In the genomic region with DNA sequence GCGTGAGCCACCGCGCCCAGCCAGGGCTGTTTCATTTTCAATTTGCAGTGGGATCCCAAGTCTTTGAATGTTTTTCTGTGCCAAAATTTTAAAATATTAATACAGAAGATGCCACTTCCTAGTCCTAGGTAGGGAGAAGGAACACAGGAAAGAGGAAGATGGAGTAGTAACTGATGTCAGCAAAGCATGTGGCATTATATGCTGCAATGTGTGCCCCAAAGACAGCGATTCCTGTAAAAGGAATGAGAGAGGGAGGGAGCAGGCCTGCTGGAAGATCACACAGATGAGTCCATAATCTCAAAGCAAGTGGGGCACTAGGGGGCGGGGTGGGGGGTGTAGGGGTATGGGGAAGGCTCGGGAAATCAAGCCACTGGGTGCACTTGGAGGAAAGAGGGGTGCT, we compare ENCODE assay signal across 19 cellular contexts. TPM values are rescaled to one million over a fixed set of nuclear protein-coding genes. Genes with fewer than 3 reads are reported as not detected.
"Had no signal": no experiment of that assay in that cellular context is flagged by ENCODE, and none has a peak within 500 bp of the region (broad histone marks: within the 10 kb centered on the region; RNA-seq: fewer than 3 reads in every experiment).

No MANE protein-coding gene starts in this region.

- H3K27me3 ChIP-seq: adrenal gland, testis had no signal

- DNase-seq: activated T-cell treated with anti-CD3 and anti-CD28 coated beads, Interleukin-2, amount 50 U/mL, for 24 hours; dorsolateral prefrontal cortex; effector memory CD8-positive, alpha-beta T cell; head of caudate nucleus; hypothalamus; left ventricle myocardium superior; midbrain; natural killer cell; retina; sigmoid colon; stimulated activated CD4-positive, alpha-beta T cell treated with anti-CD3 and anti-CD28 coated beads, Interleukin-2, amount 100 ng/mL, for 48 hours; stimulated activated CD8-positive, alpha-beta memory T cell treated with anti-CD3 and anti-CD28 coated beads, Interleukin-4, amount 100 ng/mL, for 48 hours; stimulated activated naive B cell treated with anti-CD40 and anti-IgM and Interleukin-4, amounts not matched to agents 10 μg/mL and 1 μg/mL and 100 μg/mL, for 72 hours; testis had no signal

- H3K4me3 ChIP-seq: adrenal gland, dorsolateral prefrontal cortex, gastroesophageal sphincter, sigmoid colon, smooth muscle cell, testis had no signal

- H3K9me3 ChIP-seq: adrenal gland, gastroesophageal sphincter, testis had no signal

- H3K27ac ChIP-seq: dorsolateral prefrontal cortex, gastroesophageal sphincter, testis had no signal

- ATAC-seq: activated T-helper 17 cell treated with anti-CD3 and anti-CD28 coated beads, Interleukin-2, amount 50 U/mL, for 72 hours; effector memory CD8-positive, alpha-beta T cell; gastroesophageal sphincter; left ventricle myocardium superior; natural killer cell; stimulated activated naive B cell treated with anti-CD40 and anti-IgM and Interleukin-4, amounts not matched to agents 10 μg/mL and 1 μg/mL and 100 μg/mL, for 72 hours; WTC11 had no signal

- H3K4me1 ChIP-seq: adrenal gland, gastroesophageal sphincter, sigmoid colon, testis had no signal

- H3K36me3 ChIP-seq: adrenal gland, gastroesophageal sphincter, sigmoid colon had no signal

RNA-seq across cellular contexts. Expression of gene SSTR2, which starts 23.4 kb away (rescaled TPM):
- total RNA-seq: natural killer cell had no signal
